10 cellular contexts compared by ENCODE assay signal in the genomic region with DNA sequence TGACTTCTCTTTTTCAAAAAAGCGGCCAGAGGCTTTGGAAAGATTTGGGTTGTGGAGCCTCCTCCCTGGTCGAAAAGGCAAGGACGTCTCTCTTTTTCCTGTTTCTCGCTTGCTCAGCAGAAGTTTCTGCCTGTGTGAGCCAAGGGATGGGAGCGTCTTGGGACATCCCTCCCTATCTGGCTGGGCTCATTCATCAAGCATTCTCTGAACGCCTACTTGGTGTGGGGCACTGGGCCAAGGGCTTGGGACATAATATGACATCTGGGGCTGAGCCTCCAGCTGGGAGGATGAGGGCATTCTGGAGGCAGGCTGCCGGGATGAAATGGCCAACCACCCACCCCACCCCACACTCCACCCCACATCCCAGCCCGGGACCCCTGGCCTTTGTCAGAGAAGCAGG.
DNase-seq lines count a peak whose midpoint lies in the region; ATAC-seq, FAIRE-seq and TF ChIP-seq lines count a peak whose summit lies in the region.
"Had no signal": no experiment of that assay in that cellular context is flagged by ENCODE, and none has a peak within 500 bp of the region (broad histone marks: within the 10 kb centered on the region; RNA-seq: fewer than 3 reads in every experiment).

No MANE protein-coding gene starts in this region.

- intact Hi-C loops in tibial artery (cut with DNase I; ENCODE audit: low total_unique reads), result no loop called here

- H3K27me3 ChIP-seq in esophagus (ENCODE audit: control insufficient read depth in 1 of 2, insufficient read depth in 2 of 2, low read length in 2 of 2), result no peaks in the 10 kb centered on the region
- no peaks in the 10 kb centered on the region for H3K27me3 ChIP-seq in tibial artery
- H3K27me3 ChIP-seq: MG63 had no signal

- no peak for FAIRE-seq in D721Med (lab: Jason Lieb, UNC)

- DNase-seq in NCI-H446 (lab: John Stamatoyannopoulos, UW), result peak; percentile 15 to 74
- peak; percentile 31 for DNase-seq in middle frontal gyrus (ENCODE audit: extremely low spot score, low spot score)
- peak; percentile 89 to 92 for DNase-seq in tibial artery
- DNase-seq in amniotic stem cell (lab: John Stamatoyannopoulos, UW), result no peak
- no peak for DNase-seq in D721Med (ENCODE audit: insufficient read length, low spot score)
- DNase-seq: activated T-cell treated with anti-CD3 and anti-CD28 coated beads, Interleukin-2, amount 50 U/mL, for 72 hours; MG63 had no signal

- H3K27ac ChIP-seq in esophagus (ENCODE audit: low read depth in 2 of 2, low read length in 1 of 2) (peak overlapping the region; percentile 62 to 80), tibial artery (no peak overlapping the region)

- ATAC-seq in HG03439 (IDR thresholded peaks at IDR 0.05; ENCODE audit: unreplicated experiment) (no peak), HG02938 (IDR thresholded peaks at IDR 0.05; ENCODE audit: unreplicated experiment) (no peak)
- ATAC-seq: activated T-cell treated with anti-CD3 and anti-CD28 coated beads, Interleukin-2, amount 50 U/mL, for 72 hours had no signal

- no peaks in the 10 kb centered on the region for H3K9me3 ChIP-seq in esophagus (ENCODE audit: control insufficient read depth in 2 of 2, insufficient read depth in 1 of 2, low read depth in 1 of 2, low read length in 1 of 2)
- H3K9me3 ChIP-seq in tibial artery, result no peaks in the 10 kb centered on the region
- H3K9me3 ChIP-seq: MG63 had no signal

- H3K4me1 ChIP-seq in esophagus (ENCODE audit: control insufficient read depth in 2 of 2, insufficient read depth in 2 of 2, low read length in 1 of 2), result no peaks in the 10 kb centered on the region
- H3K4me1 ChIP-seq in tibial artery, result peaks cover 0 to 14% (median 9%) of the 10 kb centered on the region in 4 donors

- no peak overlapping the region for H3K4me3 ChIP-seq in esophagus (ENCODE audit: low read depth in 1 of 2, low read length in 2 of 2)
- H3K4me3 ChIP-seq in tibial artery, result no peak overlapping the region
- H3K4me3 ChIP-seq: MG63 had no signal

- 47 to 53% methylated on average over 8 of the region's 8 CpGs for WGBS in esophagus, 2 donors

- H3K36me3 ChIP-seq in esophagus (ENCODE audit: control insufficient read depth in 2 of 2, insufficient read depth in 2 of 2, low read length in 1 of 2) (no peaks in the 10 kb centered on the region), tibial artery (no peaks in the 10 kb centered on the region)
- H3K36me3 ChIP-seq: MG63 had no signal

- TF ChIP-seq CTCF in tibial artery (IDR thresholded peaks at IDR 0.05) (no peak), D721Med (IDR thresholded peaks at IDR 0.05; ENCODE audit: insufficient read depth, missing control alignments) (no peak)

Comparison
In these comparisons a context has a peak if more than half of its experiments do, and no peak if none do; other contexts are left out.
1. DNase-seq: peak in NCI-H446 (2 of 2), middle frontal gyrus (single experiment) and tibial artery (2 of 2); none in amniotic stem cell (single experiment) and D721Med (single experiment).
2. H3K27ac ChIP-seq: peak in esophagus (2 of 2); none in tibial artery (0 of 2).